Comparison of ENCODE assay signal across 8 cellular contexts in the genomic region with DNA sequence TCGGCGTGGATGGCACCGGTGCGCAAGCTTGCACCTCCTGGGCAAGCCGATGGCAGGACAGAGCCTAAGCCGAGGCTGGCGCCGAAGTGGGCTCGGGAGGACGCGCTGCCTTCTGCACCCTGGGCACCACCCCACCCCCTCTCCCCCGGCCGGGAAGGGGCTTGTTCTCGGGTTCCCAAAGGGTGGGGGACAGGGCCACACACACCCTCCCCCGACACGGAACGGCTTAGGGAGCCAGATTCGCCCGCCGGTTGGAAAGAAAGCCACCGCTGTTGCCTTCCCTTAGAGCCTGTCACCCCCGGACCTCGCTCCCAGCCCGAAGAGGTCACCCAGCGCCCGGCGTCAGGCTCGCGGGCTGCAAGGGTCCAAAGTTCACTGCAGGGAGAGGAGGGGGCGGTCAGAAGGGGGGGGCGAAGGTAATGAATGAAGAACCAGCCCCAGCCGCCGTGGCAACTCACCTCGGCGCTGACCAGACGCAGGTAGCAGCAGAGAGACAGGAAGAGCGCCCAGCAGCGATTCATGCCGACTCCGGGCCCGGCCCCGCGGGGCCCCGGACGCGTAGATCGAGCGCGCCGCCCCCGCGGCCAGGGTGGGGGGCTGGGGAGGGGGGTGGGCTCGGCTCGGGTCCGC. TPM values are rescaled to one million over a fixed set of nuclear protein-coding genes. Genes with fewer than 3 reads are reported as not detected.
A peak's percentile ranks its signal among the peaks of the same experiment; 100 is the strongest.
DNase-seq lines count a peak whose midpoint lies in the region; ATAC-seq lines count a peak whose summit lies in the region.

No MANE protein-coding gene starts in this region.

- H3K27me3 ChIP-seq in ACC112 (ENCODE audit: insufficient read depth, low read length) (peaks cover 33% of the 10 kb centered on the region; the same call in 1 of the 2 replicates), MG63 (peaks cover 14% of the 10 kb centered on the region), muscle layer of colon (ENCODE audit: control insufficient read depth in 1 of 2, insufficient read depth in 2 of 2, low read length in 2 of 2) (peaks cover 16 to 49% of the 10 kb centered on the region in 2 donors)

- peak overlapping the region; percentile 49; the same call in 1 of the 2 replicates for H3K4me3 ChIP-seq in ACC112 (ENCODE audit: low read depth, low read length)
- H3K4me3 ChIP-seq in MG63: peak overlapping the region; percentile 16; the same call in 1 of the 2 replicates
- peak overlapping the region; percentile 42 to 47 for H3K4me3 ChIP-seq in muscle layer of colon (ENCODE audit: low read depth in 1 of 2, low read length in 2 of 2)

- H3K9ac ChIP-seq in muscle layer of colon (ENCODE audit: low read length): no peak overlapping the region

- H3K27ac ChIP-seq in ACC112 (ENCODE audit: low read depth, low read length): no peak overlapping the region
- H3K27ac ChIP-seq in cingulate gyrus (ENCODE audit: low read depth, low read length): peak overlapping the region; percentile 72
- no peak overlapping the region for H3K27ac ChIP-seq in muscle layer of colon (ENCODE audit: low read depth, low read length)

- no peak for DNase-seq in MG63
- DNase-seq in putamen (ENCODE audit: low spot score): no peak

- H2AFZ ChIP-seq in ACC112 (ENCODE audit: low read length, unreplicated experiment): no peak overlapping the region

- H3K4me1 ChIP-seq in ACC112 (ENCODE audit: control insufficient read depth, insufficient read depth, low read length, unreplicated experiment): no peaks in the 10 kb centered on the region
- peaks cover 32% of the 10 kb centered on the region for H3K4me1 ChIP-seq in muscle layer of colon (ENCODE audit: insufficient read depth, low read length)

- no peaks in the 10 kb centered on the region for H3K79me2 ChIP-seq in ACC112 (ENCODE audit: control insufficient read depth, insufficient read depth, low read length, unreplicated experiment)

- ATAC-seq in HG03571 (IDR thresholded peaks at IDR 0.05; ENCODE audit: unreplicated experiment) (no peak), GM18870 (IDR thresholded peaks at IDR 0.05; ENCODE audit: unreplicated experiment) (no peak), GM21360 (IDR thresholded peaks at IDR 0.05; ENCODE audit: unreplicated experiment) (no peak)

- H3K9me3 ChIP-seq in MG63 (no peaks in the 10 kb centered on the region), muscle layer of colon (ENCODE audit: low read length) (no peaks in the 10 kb centered on the region)

- no peaks in the 10 kb centered on the region for H3K36me3 ChIP-seq in ACC112 (ENCODE audit: insufficient read depth, low read length)
- no peaks in the 10 kb centered on the region for H3K36me3 ChIP-seq in MG63
- H3K36me3 ChIP-seq in muscle layer of colon (ENCODE audit: insufficient read depth, low read length): peaks cover 2% of the 10 kb centered on the region

RNA-seq across cellular contexts. Expression of gene PDGFB, which starts 1.2 kb away (rescaled TPM):
- total RNA-seq in MG63 (2014; rRNA removed; shearing (Covaris generic); ENCODE audit: low replicate concordance): 0.13 and 0.57 TPM in 2 replicates
